Comparison of ENCODE assay signal across 8 cellular contexts in the genomic region with DNA sequence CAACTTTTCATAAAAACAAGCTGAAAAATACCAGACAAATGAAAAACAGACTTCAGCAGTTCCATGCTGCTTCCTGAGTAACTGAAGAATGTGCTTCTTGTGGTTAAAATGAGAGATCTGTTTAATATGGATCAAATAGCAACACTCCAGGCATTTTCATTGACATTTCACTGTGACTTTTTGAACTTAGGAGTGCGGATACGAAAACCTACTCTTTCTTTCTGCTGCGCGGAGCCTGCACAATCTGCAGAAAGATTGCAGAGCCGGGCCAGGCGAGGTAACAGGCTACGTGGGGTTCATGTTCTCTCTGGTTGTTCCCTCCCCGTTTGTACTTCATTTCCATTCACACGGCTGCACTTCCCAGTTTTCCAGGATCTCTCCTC. TPM values are rescaled to one million over a fixed set of nuclear protein-coding genes. Genes with fewer than 3 reads are reported as not detected.
DNase-seq lines count a peak whose midpoint lies in the region; ATAC-seq and TF ChIP-seq lines count a peak whose summit lies in the region.

No MANE protein-coding gene starts in this region.

- peak overlapping the region; percentile 89 for H3K4me3 Mint-ChIP-seq in T-helper 17 cell

- POLR2A ChIA-PET in GM10248 (lab: Yijun Ruan, JAX), result no interaction called here

- H3K36me3 ChIP-seq in ovary, result no peaks in the 10 kb centered on the region

- no peak for TF ChIP-seq POLR2A in ovary (IDR thresholded peaks at IDR 0.05)

- H3K36me3 Mint-ChIP-seq in T-helper 17 cell (ENCODE audit: low read depth), result no peaks in the 10 kb centered on the region

- no peaks in the 10 kb centered on the region for H3K27me3 Mint-ChIP-seq in T-helper 17 cell

- no peaks in the 10 kb centered on the region for H3K27me3 ChIP-seq in ovary

- CTCF ChIA-PET in GM10248 (lab: Yijun Ruan, JAX), result interaction anchor here (0.6 to 9.6 kb wide), 18 partner anchors 11 to 318 kb away, joined by 3 to 108 read pairs (median 10); partner anchors contain the start of gene PSMD12

- TF ChIP-seq EP300 in ovary (IDR thresholded peaks at IDR 0.05), result peak; percentile 29

- 1 to 7% (median 2%) methylated on average over 9 of the region's 9 CpGs for WGBS in ovary, 3 donors

- intact Hi-C loops in ovary (cut with DNase I), result loop anchor here (2.0 to 10.0 kb wide), 4 partner anchors 241 to 316 kb away; no protein-coding TSS in a partner anchor

- peaks cover 5% of the 10 kb centered on the region for H3K4me1 ChIP-seq in ovary (ENCODE audit: insufficient read depth)

- ATAC-seq in T-helper 17 cell, result no peak

- H3K9me3 ChIP-seq in T-helper 17 cell (ENCODE audit: control insufficient read depth, low read length, poor library complexity, severe bottlenecking) (no peaks in the 10 kb centered on the region), ovary (no peaks in the 10 kb centered on the region)

- TF ChIP-seq CTCF in fibroblast of pulmonary artery (IDR thresholded peaks at IDR 0.05; ENCODE audit: low read length, missing control alignments) (no peak), ovary (IDR thresholded peaks at IDR 0.05) (no peak), GM10248 (IDR thresholded peaks at IDR 0.05; ENCODE audit: control extremely low read depth, extremely low read depth, low read depth, missing control alignments) (no peak)

- H3K4me1 Mint-ChIP-seq in T-helper 17 cell, result peaks cover 29% of the 10 kb centered on the region

- H3K4me3 ChIP-seq in fibroblast of pulmonary artery (replicated peaks; ENCODE audit: low read depth, low read length), result peak overlapping the region; percentile 85
- peak overlapping the region; percentile 88 for H3K4me3 ChIP-seq in ovary

- peak overlapping the region; percentile 71 for H3K27ac Mint-ChIP-seq in T-helper 17 cell

- H3K27ac ChIP-seq in ovary, result peak overlapping the region in 1 of 2 donors; percentile 82

- peak; percentile 39 for DNase-seq in stimulated activated CD4-positive, alpha-beta T cell treated with anti-CD3 and anti-CD28 coated beads, Interleukin-15, amount 100 ng/mL, for 24 hours
- DNase-seq in stimulated activated CD4-positive, alpha-beta T cell treated with anti-CD3 and anti-CD28 coated beads, Interleukin-2, amount 100 ng/mL, for 48 hours, result no peak
- DNase-seq in T-helper 17 cell, result no peak
- DNase-seq in fibroblast of pulmonary artery (ENCODE audit: low read depth), result no peak
- peak in 1 of 5 donors; percentile 31 for DNase-seq in ovary
- DNase-seq in UCSD-AML1 (lab: John Stamatoyannopoulos, UW; ENCODE audit: unreplicated experiment), result no peak
- no peak for DNase-seq in NCI-H226
- no peak for DNase-seq in GM10248 (ENCODE audit: extremely low spot score)

RNA-seq across cellular contexts. Expression of gene PITPNC1, which starts 0.6 kb away (rescaled TPM):
- 10 to 100 TPM; 72.9 to 82.0 TPM for total RNA-seq in T-helper 17 cell
- total RNA-seq in ovary, result 10 to 100 TPM; 14.9 to 40.9 (median 23.8) TPM
- polyA plus RNA-seq in ovary, result 10 to 100 TPM; 21.0 to 33.3 TPM

RNA-seq across cellular contexts. Expression of gene PSMD12, which starts 10.1 kb away (rescaled TPM):
- total RNA-seq in T-helper 17 cell (10 to 100 TPM; 43.4 to 53.8 TPM), ovary (10 to 100 TPM; 13.5 to 41.1 (median 36.8) TPM)
- 10 to 100 TPM; 12.4 to 41.7 TPM for polyA plus RNA-seq in ovary
